Comparison of ENCODE assay signal across 8 cellular contexts in the genomic region with DNA sequence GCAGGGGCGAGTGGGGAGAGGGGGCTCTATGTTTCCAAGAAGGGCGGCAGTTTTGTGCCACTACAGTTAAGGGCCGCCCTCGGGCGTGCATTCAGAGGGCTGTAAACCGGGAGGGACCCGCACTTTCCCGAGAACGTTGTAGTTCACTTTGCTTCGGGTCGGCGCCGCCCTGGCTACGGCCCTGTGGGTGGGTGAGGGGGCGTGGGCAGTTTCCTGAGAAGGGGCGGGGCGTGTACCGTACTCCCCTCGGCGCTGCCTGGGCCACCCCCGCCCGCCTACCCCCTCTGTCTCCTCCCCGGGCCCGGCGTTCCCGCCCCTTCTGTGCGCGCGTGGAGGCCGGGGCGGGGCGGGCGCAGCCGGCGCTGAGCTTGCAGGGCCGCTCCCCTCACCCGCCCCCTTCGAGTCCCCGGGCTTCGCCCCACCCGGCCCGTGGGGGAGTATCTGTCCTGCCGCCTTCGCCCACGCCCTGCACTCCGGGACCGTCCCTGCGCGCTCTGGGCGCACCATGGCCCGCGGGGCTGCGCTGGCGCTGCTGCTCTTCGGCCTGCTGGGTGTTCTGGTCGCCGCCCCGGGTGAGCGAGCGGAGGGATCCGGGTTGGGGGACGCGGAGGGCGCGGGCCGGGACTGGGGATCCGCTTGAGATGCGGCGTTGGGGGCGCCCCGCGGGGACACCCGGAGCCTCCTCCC. TPM values are rescaled to one million over a fixed set of nuclear protein-coding genes. Genes with fewer than 3 reads are reported as not detected.
A peak's percentile ranks its signal among the peaks of the same experiment; 100 is the strongest.
DNase-seq lines count a peak whose midpoint lies in the region; ATAC-seq and TF ChIP-seq lines count a peak whose summit lies in the region.

A gene with protein sequence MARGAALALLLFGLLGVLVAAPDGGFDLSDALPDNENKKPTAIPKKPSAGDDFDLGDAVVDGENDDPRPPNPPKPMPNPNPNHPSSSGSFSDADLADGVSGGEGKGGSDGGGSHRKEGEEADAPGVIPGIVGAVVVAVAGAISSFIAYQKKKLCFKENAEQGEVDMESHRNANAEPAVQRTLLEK (plus strand): TSS at position 440 of the 687 bp plus-strand sequence. CDS start 66 bp downstream, at position 506.

- intact Hi-C loops in ovary (cut with DNase I), result no loop called here
- intact Hi-C loops in tibial artery (cut with DNase I; ENCODE audit: low total_unique reads), result no loop called here

- H3K36me3 Mint-ChIP-seq in activated T-cell treated with anti-CD3 and anti-CD28 coated beads, Interleukin-2, amount 50 U/mL, for 72 hours (ENCODE audit: insufficient read depth in 2 of 2), result peaks cover 3 to 10% of the 10 kb centered on the region in 2 donors

- H3K9me3 Mint-ChIP-seq in activated T-cell treated with anti-CD3 and anti-CD28 coated beads, Interleukin-2, amount 50 U/mL, for 72 hours, result no peaks in the 10 kb centered on the region

- in situ Hi-C loops in Caki2 (cut with HindIII; ENCODE audit: low pct_unique_long_range_greater_than_20kb, low sequenced_read_pairs), result no loop called here

- H3K4me1 ChIP-seq in ovary (ENCODE audit: insufficient read depth) (peaks cover 19% of the 10 kb centered on the region), tibial artery (peaks cover 0 to 42% (median 34%) of the 10 kb centered on the region in 4 donors)

- H3K4me3 Mint-ChIP-seq in activated T-cell treated with anti-CD3 and anti-CD28 coated beads, Interleukin-2, amount 50 U/mL, for 72 hours, result peak within 1 kb of the TSS; percentile 99 to 100

- 0 to 1% (median 1%) methylated on average over 32 to 73 of the region's 73 CpGs for whole genome bisulfite sequencing in ovary, 3 donors

- H3K9me3 ChIP-seq in ovary (no peaks in the 10 kb centered on the region), tibial artery (no peaks in the 10 kb centered on the region)

- peak within 1 kb of the TSS; percentile 83 to 92 for H3K4me3 ChIP-seq in foreskin fibroblast (ENCODE audit: low read depth in 1 of 2, low read length in 2 of 2)
- peak within 1 kb of the TSS; percentile 95 for H3K4me3 ChIP-seq in ovary
- H3K4me3 ChIP-seq in tibial artery, result peak within 1 kb of the TSS; percentile 66 to 91

- no peak for TF ChIP-seq EP300 in ovary (IDR thresholded peaks at IDR 0.05)

- DNase-seq in Caki2 (ENCODE audit: low read depth), result peak; percentile 81
- peak; percentile 87 for DNase-seq in LHCN-M2 (ENCODE audit: low read depth)
- peak; percentile 87 to 90 for DNase-seq in activated T-cell treated with anti-CD3 and anti-CD28 coated beads, Interleukin-2, amount 50 U/mL, for 72 hours
- DNase-seq in foreskin fibroblast, result peak; percentile 90 to 97
- DNase-seq in ovary, result peak; percentile 91 to 93 (median 92)
- DNase-seq in tibial artery, result peak; percentile 92 to 95
- DNase-seq in hippocampal formation (lab: John Stamatoyannopoulos, UW), result no peak

- H3K36me3 ChIP-seq in ovary (no peaks in the 10 kb centered on the region), tibial artery (no peaks in the 10 kb centered on the region)

- peak; percentile 85 for ATAC-seq in GM21717 (IDR thresholded peaks at IDR 0.05; ENCODE audit: unreplicated experiment)
- peak; percentile 88 to 90 for ATAC-seq in activated T-cell treated with anti-CD3 and anti-CD28 coated beads, Interleukin-2, amount 50 U/mL, for 72 hours (replicated peaks in 1 of 2)

- no peaks in the 10 kb centered on the region for H3K27me3 Mint-ChIP-seq in activated T-cell treated with anti-CD3 and anti-CD28 coated beads, Interleukin-2, amount 50 U/mL, for 72 hours (ENCODE audit: low read depth)

- peaks cover 41% of the 10 kb centered on the region for H3K4me1 Mint-ChIP-seq in activated T-cell treated with anti-CD3 and anti-CD28 coated beads, Interleukin-2, amount 50 U/mL, for 72 hours (ENCODE audit: low read depth)

- H3K27ac ChIP-seq in ovary (peak within 1 kb of the TSS; percentile 73 to 77), tibial artery (peak within 1 kb of the TSS; percentile 83 to 89)

- H3K27me3 ChIP-seq in ovary (no peaks in the 10 kb centered on the region), tibial artery (no peaks in the 10 kb centered on the region)

- TF ChIP-seq POLR2A in ovary (IDR thresholded peaks at IDR 0.05), result peak; percentile 42

- TF ChIP-seq CTCF in foreskin fibroblast (IDR thresholded peaks at IDR 0.05; ENCODE audit: low read depth, low read length), result no peak
- TF ChIP-seq CTCF in ovary (IDR thresholded peaks at IDR 0.05), result no peak
- TF ChIP-seq CTCF in tibial artery (IDR thresholded peaks at IDR 0.05), result no peak

- peak within 1 kb of the TSS; percentile 97 for H3K27ac Mint-ChIP-seq in activated T-cell treated with anti-CD3 and anti-CD28 coated beads, Interleukin-2, amount 50 U/mL, for 72 hours

RNA-seq across cellular contexts. Expression of the gene that starts here (rescaled TPM):
- total RNA-seq in Caki2 (2014; rRNA removed; shearing (Covaris generic); ENCODE audit: low replicate concordance), result 156 and 200 TPM in 2 replicates
- total RNA-seq in LHCN-M2 (2014; rRNA removed), result 282 and 322 TPM in 2 replicates
- 630 TPM for polyA plus RNA-seq in LHCN-M2 (2012)
- 100 to 1,000 TPM; 148 to 222 TPM for total RNA-seq in activated T-cell treated with anti-CD3 and anti-CD28 coated beads, Interleukin-2, amount 50 U/mL, for 72 hours
- total RNA-seq in ovary, result 100 to 1,000 TPM; 149 to 409 (median 275) TPM
- polyA plus RNA-seq in ovary, result 100 to 1,000 TPM; 365 to 678 TPM

Comparison
In these comparisons a context has a peak if more than half of its experiments do, and no peak if none do; other contexts are left out.
1. DNase-seq: peak in Caki2 (single experiment), LHCN-M2 (single experiment), activated T-cell treated with anti-CD3 and anti-CD28 coated beads, Interleukin-2, amount 50 U/mL, for 72 hours (2 of 2), foreskin fibroblast (2 of 2), ovary (5 of 5) and tibial artery (2 of 2); none in hippocampal formation (0 of 2).
2. Peak in every context shown above with its lines, with median percentiles within 50 percentile points of each other: H3K4me3 ChIP-seq.